Comparison of ENCODE assay signal across 11 cellular contexts in genomic region chr6:160462116-160462515, GRCh38.
DNase-seq lines count a peak whose midpoint lies in the region; ATAC-seq and TF ChIP-seq lines count a peak whose summit lies in the region.
"Had no signal": no experiment of that assay in that cellular context is flagged by ENCODE, and none has a peak within 500 bp of the region (broad histone marks: within the 10 kb centered on the region; RNA-seq: fewer than 3 reads in every experiment).

No MANE protein-coding gene starts in this region.

- no peak for TF ChIP-seq CTCF in MCF 10A (IDR thresholded peaks at IDR 0.05; ENCODE audit: unreplicated experiment)
- TF ChIP-seq CTCF in breast epithelium (IDR thresholded peaks at IDR 0.05), result no peak

- POLR2A ChIA-PET in MCF 10A (lab: Yijun Ruan, JAX), result no interaction called here
- POLR2A ChIA-PET in activated CD8-positive, alpha-beta T cell treated with anti-CD3 and anti-CD28 coated beads, Interleukin-2, amount 10 ng/mL, durations not matched to agents 7 days and 5 days (lab: Charles Lee), result interaction anchor here (0.6 to 1.0 kb wide), 2 partner anchors 58 to 481 kb away, joined by 3 to 4 read pairs; no protein-coding TSS in a partner anchor
- POLR2A ChIA-PET in HEK293T (lab: Yijun Ruan, JAX), result no interaction called here

- no TSS peak for BruUV-seq in MCF 10A (replicated peaks; lab: Mats Ljungman, UMichigan)

- peak; percentile 2 for ATAC-seq in HG02973 (IDR thresholded peaks at IDR 0.05; ENCODE audit: unreplicated experiment)
- ATAC-seq in activated CD8-positive, alpha-beta T cell treated with anti-CD3 and anti-CD28 coated beads, Interleukin-2, amount 10 ng/mL, durations not matched to agents 7 days and 5 days, result peak; percentile 46
- no peak for ATAC-seq in sciatic nerve

- intact Hi-C loops in MCF 10A (cut with micrococcal nuclease) (no loop called here), breast epithelium (cut with DNase I; ENCODE audit: low total_unique reads) (no loop called here), sciatic nerve (cut with DNase I) (loop anchor here (5.0 kb wide), 1 partner anchor 855 kb away; no protein-coding TSS in a partner anchor)

- H3K27ac Mint-ChIP-seq in MCF 10A (ENCODE audit: low read depth, unreplicated experiment), result peak overlapping the region; percentile 27
- peak overlapping the region; percentile 78 for H3K27ac Mint-ChIP-seq in activated CD8-positive, alpha-beta T cell treated with anti-CD3 and anti-CD28 coated beads, Interleukin-2, amount 10 ng/mL, durations not matched to agents 7 days and 5 days

- H3K9me3 Mint-ChIP-seq in MCF 10A (ENCODE audit: unreplicated experiment), result no peaks in the 10 kb centered on the region
- peaks cover 13% of the 10 kb centered on the region for H3K9me3 Mint-ChIP-seq in activated CD8-positive, alpha-beta T cell treated with anti-CD3 and anti-CD28 coated beads, Interleukin-2, amount 10 ng/mL, durations not matched to agents 7 days and 5 days (ENCODE audit: insufficient read depth)
- H3K9me3 Mint-ChIP-seq: T-cell had no signal

- H3K36me3 ChIP-seq in breast epithelium, result no peaks in the 10 kb centered on the region

- H3K27ac ChIP-seq in breast epithelium, result no peak overlapping the region
- H3K27ac ChIP-seq: dorsolateral prefrontal cortex had no signal

- H3K4me3 ChIP-seq in breast epithelium, result no peak overlapping the region
- H3K4me3 ChIP-seq: dorsolateral prefrontal cortex had no signal

- H3K27me3 ChIP-seq in breast epithelium, result no peaks in the 10 kb centered on the region
- H3K27me3 ChIP-seq: dorsolateral prefrontal cortex had no signal

- no peaks in the 10 kb centered on the region for H3K36me3 Mint-ChIP-seq in MCF 10A (ENCODE audit: insufficient read depth, unreplicated experiment)
- H3K36me3 Mint-ChIP-seq in activated CD8-positive, alpha-beta T cell treated with anti-CD3 and anti-CD28 coated beads, Interleukin-2, amount 10 ng/mL, durations not matched to agents 7 days and 5 days (ENCODE audit: low read depth), result peaks cover 71% of the 10 kb centered on the region

- no peaks in the 10 kb centered on the region for H3K4me1 ChIP-seq in breast epithelium

- H3K4me1 Mint-ChIP-seq in MCF 10A (ENCODE audit: insufficient read depth, unreplicated experiment), result peaks cover 17% of the 10 kb centered on the region
- H3K4me1 Mint-ChIP-seq in activated CD8-positive, alpha-beta T cell treated with anti-CD3 and anti-CD28 coated beads, Interleukin-2, amount 10 ng/mL, durations not matched to agents 7 days and 5 days (ENCODE audit: low read depth), result peaks cover 73% of the 10 kb centered on the region

- no peaks in the 10 kb centered on the region for H3K9me3 ChIP-seq in breast epithelium

- no peaks in the 10 kb centered on the region for H3K27me3 Mint-ChIP-seq in MCF 10A (ENCODE audit: insufficient read depth, unreplicated experiment)
- peaks cover 34% of the 10 kb centered on the region for H3K27me3 Mint-ChIP-seq in activated CD8-positive, alpha-beta T cell treated with anti-CD3 and anti-CD28 coated beads, Interleukin-2, amount 10 ng/mL, durations not matched to agents 7 days and 5 days (ENCODE audit: low read depth)

- H3K4me3 Mint-ChIP-seq in MCF 10A (ENCODE audit: unreplicated experiment), result no peak overlapping the region
- peak overlapping the region; percentile 7 for H3K4me3 Mint-ChIP-seq in activated CD8-positive, alpha-beta T cell treated with anti-CD3 and anti-CD28 coated beads, Interleukin-2, amount 10 ng/mL, durations not matched to agents 7 days and 5 days

- no peak for DNase-seq in MCF 10A (ENCODE audit: unreplicated experiment)
- no peak for DNase-seq in breast epithelium (ENCODE audit: low spot score in 2 of 2)
- no peak for DNase-seq in activated CD8-positive, alpha-beta T cell treated with anti-CD3 and anti-CD28 coated beads, Interleukin-2, amount 10 ng/mL, durations not matched to agents 7 days and 5 days
- no peak for DNase-seq in DMS 273 (lab: John Stamatoyannopoulos, UW; ENCODE audit: unreplicated experiment)
- no peak for DNase-seq in stimulated activated CD4-positive, alpha-beta T cell treated with anti-CD3 and anti-CD28 coated beads, Interleukin-1b, Interleukin-23, amount 100 ng/mL, for 48 hours
- DNase-seq in HEK293T (ENCODE audit: extremely low spot score), result no peak
- DNase-seq in sciatic nerve (ENCODE audit: low spot score), result no peak
- DNase-seq: dorsolateral prefrontal cortex, NCI-H69 had no signal

- CTCF ChIA-PET in MCF 10A (lab: Yijun Ruan, JAX) (interaction anchor here (1.4 kb wide), 1 partner anchor 241 kb away, joined by 3 read pairs; no protein-coding TSS in a partner anchor), HEK293T (lab: Yijun Ruan, JAX) (no interaction called here)
- CTCF ChIA-PET in activated CD8-positive, alpha-beta T cell treated with anti-CD3 and anti-CD28 coated beads, Interleukin-2, amount 10 ng/mL, durations not matched to agents 7 days and 5 days (lab: Charles Lee), result interaction anchor here (1.0 to 2.5 kb wide), 4 partner anchors 57 to 771 kb away, joined by 3 to 18 read pairs (median 7); no protein-coding TSS in a partner anchor

- no peak for TF ChIP-seq POLR2A in breast epithelium (IDR thresholded peaks at IDR 0.05)

TF ChIP-seq in HEK293T, 16 proteins besides CTCF, POLR2A, EP300 and RAD21:
- TF ChIP-seq BHLHE40 (IDR thresholded peaks at IDR 0.05; ENCODE audit: borderline replicate concordance), result no peak
- TF ChIP-seq ARNT (IDR thresholded peaks at IDR 0.05), result no peak
- no peak for TF ChIP-seq FOXK2 (IDR thresholded peaks at IDR 0.05)
- TF ChIP-seq SUZ12 (IDR thresholded peaks at IDR 0.05), result no peak
- no peak for TF ChIP-seq LEF1 (IDR thresholded peaks at IDR 0.05; ENCODE audit: borderline replicate concordance)
- no peak for TF ChIP-seq FOXM1 (IDR thresholded peaks at IDR 0.05; ENCODE audit: borderline replicate concordance)
- no peak for TF ChIP-seq FOXA1 (IDR thresholded peaks at IDR 0.05)
- TF ChIP-seq ELF4 (IDR thresholded peaks at IDR 0.05), result no peak
- TF ChIP-seq HDGF (IDR thresholded peaks at IDR 0.05; ENCODE audit: borderline replicate concordance), result no peak
